In genomic region chr2:63588385-63589147, GRCh38 we compare ENCODE assay signal across 1 cellular context.
TF ChIP-seq lines count a peak whose summit lies in the region.

Gene MDH1, plus strand, starts transcription at chr2:63588963. Its CDS starts 81 bp downstream, at chr2:63589044.
Gene WDPCP, minus strand, starts transcription at chr2:63588477. Its CDS starts 206 bp downstream, at chr2:63588271.

TF ChIP-seq in GM12878, 131 proteins besides CTCF, POLR2A, EP300 and RAD21 (continued from another document and continues in another):
- peak; percentile 77 for TF ChIP-seq E4F1 (IDR thresholded peaks at IDR 0.05; ENCODE audit: borderline replicate concordance, partially characterized antibody)
- TF ChIP-seq ZNF207 (IDR thresholded peaks at IDR 0.05; ENCODE audit: borderline replicate concordance) = peak; percentile 97; the same call in 1 of the 2 replicates
- peak; percentile 79; the same call in 1 of the 2 replicates for TF ChIP-seq YY1 (IDR thresholded peaks at IDR 0.05; ENCODE audit: low read depth, low read length)
- 0 out of 2 replicates have a peak, but pooled peaks have one; percentile 21 for TF ChIP-seq MTA3 (IDR thresholded peaks at IDR 0.05; ENCODE audit: borderline replicate concordance, low read length)
- TF ChIP-seq TCF7 (IDR thresholded peaks at IDR 0.05; ENCODE audit: borderline replicate concordance) = peak; percentile 80
- peak; percentile 78 for TF ChIP-seq SIN3A (IDR thresholded peaks at IDR 0.05; ENCODE audit: low read depth, low read length)
- TF ChIP-seq BMI1 (IDR thresholded peaks at IDR 0.05; ENCODE audit: borderline replicate concordance) = peak; percentile 93
- TF ChIP-seq JUNB (IDR thresholded peaks at IDR 0.05) = peak; percentile 31
- peak; percentile 91 for TF ChIP-seq RUNX3 (IDR thresholded peaks at IDR 0.05; ENCODE audit: low read length)
- no peak for TF ChIP-seq CEBPZ (IDR thresholded peaks at IDR 0.05; ENCODE audit: low read depth, low read length)
- TF ChIP-seq CBFB (IDR thresholded peaks at IDR 0.05; ENCODE audit: low read depth) = peak; percentile 85
- TF ChIP-seq ETV6 (conservative IDR thresholded peaks at IDR 0.05 in 1 of 2, IDR thresholded peaks at IDR 0.05 in 1 of 2; ENCODE audit: borderline replicate concordance in 1 of 2, low read depth in 1 of 2) = no peak
- peak; percentile 90 for TF ChIP-seq ZNF384 (IDR thresholded peaks at IDR 0.05; ENCODE audit: borderline replicate concordance, low read depth, low read length)
- TF ChIP-seq USF1 (IDR thresholded peaks at IDR 0.05; ENCODE audit: borderline replicate concordance, extremely low read length, insufficient read depth, low read depth, low read length) = no peak
- TF ChIP-seq MTA2 (IDR thresholded peaks at IDR 0.05; ENCODE audit: low read depth) = peak; percentile 85
- peak; percentile 85 for TF ChIP-seq MXI1 (IDR thresholded peaks at IDR 0.05; ENCODE audit: low read depth, low read length)
- peak; percentile 95 for TF ChIP-seq ESRRA (IDR thresholded peaks at IDR 0.05; ENCODE audit: low read length)
- no peak; the same call in 1 of the 2 replicates for TF ChIP-seq BRCA1 (IDR thresholded peaks at IDR 0.05; ENCODE audit: low read depth, low read length)
- no peak for TF ChIP-seq ATF2 (IDR thresholded peaks at IDR 0.05; ENCODE audit: low read length)
- TF ChIP-seq ZNF622 (IDR thresholded peaks at IDR 0.05) = no peak
- TF ChIP-seq NR2C2 (IDR thresholded peaks at IDR 0.05; ENCODE audit: borderline replicate concordance, control insufficient read depth, insufficient read length, low read depth) = peak; percentile 64
- TF ChIP-seq RELB (IDR thresholded peaks at IDR 0.05; ENCODE audit: low read depth) = peak; percentile 77
- TF ChIP-seq IKZF1 (conservative IDR thresholded peaks at IDR 0.05) = peak; percentile 100
- TF ChIP-seq MEF2B (IDR thresholded peaks at IDR 0.05; ENCODE audit: partially characterized antibody, poor library complexity, severe bottlenecking) = peak; percentile 92
- TF ChIP-seq RFX5 (IDR thresholded peaks at IDR 0.05; ENCODE audit: low read depth, low read length) = 0 out of 2 replicates have a peak, but pooled peaks have one; percentile 40
- TF ChIP-seq TCF12 (IDR thresholded peaks at IDR 0.05; ENCODE audit: low read depth, low read length) = no peak; the same call in 1 of the 2 replicates
- TF ChIP-seq MEF2A (IDR thresholded peaks at IDR 0.05; ENCODE audit: insufficient read depth, low read depth, low read length) = no peak
- no peak; the same call in 1 of the 2 replicates for TF ChIP-seq WRNIP1 (IDR thresholded peaks at IDR 0.05; ENCODE audit: borderline replicate concordance, low read depth, low read length)
- TF ChIP-seq NRF1 (conservative IDR thresholded peaks at IDR 0.05; ENCODE audit: low read depth, low read length) = no peak
- no peak for TF ChIP-seq REST (IDR thresholded peaks at IDR 0.05; ENCODE audit: low read depth, low read length)
- TF ChIP-seq USF2 (IDR thresholded peaks at IDR 0.05; ENCODE audit: borderline replicate concordance, low read depth, low read length) = no peak; the same call in 1 of the 2 replicates
- TF ChIP-seq HSF1 (IDR thresholded peaks at IDR 0.05; ENCODE audit: low read depth, low read length) = no peak
- peak; percentile 41; the same call in 1 of the 2 replicates for TF ChIP-seq BCL11A (IDR thresholded peaks at IDR 0.05; ENCODE audit: low read depth, low read length)
- TF ChIP-seq TCF3 (IDR thresholded peaks at IDR 0.05; ENCODE audit: borderline replicate concordance, insufficient read depth, low read depth, low read length) = peak; percentile 46; the same call in 1 of the 2 replicates
- TF ChIP-seq ZNF274 (IDR thresholded peaks at IDR 0.05; ENCODE audit: insufficient read depth, insufficient read length) = no peak
- TF ChIP-seq CUX1 (IDR thresholded peaks at IDR 0.05; ENCODE audit: insufficient replicate concordance, low read depth, low read length) = no peak
